ENCODE assay signal across 8 cellular contexts in the genomic region with DNA sequence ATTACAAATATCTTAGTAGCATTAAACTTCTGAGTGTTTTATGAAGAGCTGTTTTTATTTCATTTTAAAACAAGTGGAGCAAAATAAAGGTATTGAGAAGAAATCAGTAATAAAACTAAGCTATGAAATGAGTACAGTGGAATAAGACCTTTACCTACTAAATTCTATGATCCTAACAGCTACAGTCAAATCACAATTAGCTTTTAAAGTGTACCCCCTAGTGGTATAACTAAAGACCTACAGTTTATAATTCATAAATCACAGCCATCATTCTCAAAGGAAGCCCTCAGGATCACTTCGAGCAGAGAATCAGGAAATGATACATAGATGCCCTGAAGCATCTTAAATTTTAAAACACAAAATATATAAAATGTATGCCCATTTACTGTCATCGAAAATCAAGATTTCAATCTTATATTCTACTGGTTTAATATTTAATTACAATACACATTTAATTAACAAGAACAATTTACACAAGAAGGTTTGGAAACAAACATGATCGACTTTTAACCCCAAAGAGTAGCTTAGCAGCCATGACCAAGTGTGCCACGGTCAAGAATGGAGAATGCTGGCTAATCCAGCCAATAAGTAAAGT. TPM values are rescaled to one million over a fixed set of nuclear protein-coding genes. Genes with fewer than 3 reads are reported as not detected.
A peak's percentile ranks its signal among the peaks of the same experiment; 100 is the strongest.
DNase-seq lines count a peak whose midpoint lies in the region; ATAC-seq and TF ChIP-seq lines count a peak whose summit lies in the region.

No MANE protein-coding gene starts in this region.

- DNase-seq in DMS114 treated with DMSO at 0.1 percent for 48 hours (lab: John Stamatoyannopoulos, UW; ENCODE audit: unreplicated experiment) (peak; percentile 33), RWPE2 (ENCODE audit: low spot score) (no peak), esophagus squamous epithelium (lab: John Stamatoyannopoulos, UW) (no peak), islet precursor cell (no peak)
- no peak for DNase-seq in activated CD4-positive, alpha-beta T cell treated with anti-CD3 and anti-CD28 coated beads, Interleukin-2, amount 50 U/mL, for 1 hour

- H3K27me3 ChIP-seq in RWPE2 (ENCODE audit: insufficient read depth, poor library complexity, severe bottlenecking) (no peaks in the 10 kb centered on the region), esophagus squamous epithelium (no peaks in the 10 kb centered on the region), parathyroid adenoma (ENCODE audit: control insufficient read depth, insufficient read depth, low read length) (no peaks in the 10 kb centered on the region)

- H2AFZ ChIP-seq in parathyroid adenoma, result no peak overlapping the region

- H3K4me1 ChIP-seq in RWPE2 (ENCODE audit: insufficient read depth, poor library complexity, severe bottlenecking) (peaks cover 18% of the 10 kb centered on the region), esophagus squamous epithelium (peaks cover 0 to 11% (median 3%) of the 10 kb centered on the region in 3 donors), parathyroid adenoma (no peaks in the 10 kb centered on the region)

- WGBS in esophagus squamous epithelium, 2 donors, result 57 to 58% methylated on average over 4 of the region's 4 CpGs

- H3K9me3 ChIP-seq in RWPE2 (ENCODE audit: severe bottlenecking) (no peaks in the 10 kb centered on the region), esophagus squamous epithelium (no peaks in the 10 kb centered on the region), parathyroid adenoma (ENCODE audit: control insufficient read depth, low read length) (no peaks in the 10 kb centered on the region)

- H3K79me2 ChIP-seq in parathyroid adenoma, result no peaks in the 10 kb centered on the region

- intact Hi-C loops in esophagus squamous epithelium (cut with DNase I), result no loop called here

- H3K4me2 ChIP-seq in parathyroid adenoma (ENCODE audit: low read length), result no peak overlapping the region

- no peak for TF ChIP-seq POLR2A in esophagus squamous epithelium (IDR thresholded peaks at IDR 0.05)

- TF ChIP-seq CTCF in RWPE2 (IDR thresholded peaks at IDR 0.05; ENCODE audit: poor library complexity, severe bottlenecking) (peak; percentile 97), esophagus squamous epithelium (IDR thresholded peaks at IDR 0.05) (peak in 5 of 6 experiments; percentile 48 to 73 (median 66)), parathyroid adenoma (IDR thresholded peaks at IDR 0.05) (peak; percentile 70)

- H3K9ac ChIP-seq in parathyroid adenoma, result no peak overlapping the region

- peaks cover 100% of the 10 kb centered on the region for H3K36me3 ChIP-seq in RWPE2 (ENCODE audit: low read depth)
- H3K36me3 ChIP-seq in esophagus squamous epithelium, result peaks cover 7 to 96% (median 29%) of the 10 kb centered on the region in 3 donors
- H3K36me3 ChIP-seq in parathyroid adenoma (ENCODE audit: control insufficient read depth, insufficient read depth, low read length), result no peaks in the 10 kb centered on the region

- ATAC-seq in GM19463 (IDR thresholded peaks at IDR 0.05; ENCODE audit: unreplicated experiment) (peak; percentile 75), HG03520 (IDR thresholded peaks at IDR 0.05; ENCODE audit: unreplicated experiment) (peak; percentile 77), RWPE2 (ENCODE audit: low read depth) (peak; percentile 73)

- peak overlapping the region; percentile 43 for H3K27ac ChIP-seq in RWPE2 (ENCODE audit: poor library complexity, severe bottlenecking)
- H3K27ac ChIP-seq in esophagus squamous epithelium, result peak overlapping the region in 1 of 4 donors; percentile 4
- H3K27ac ChIP-seq in parathyroid adenoma, result no peak overlapping the region

- H3K4me3 ChIP-seq in RWPE2 (ENCODE audit: severe bottlenecking), result no peak overlapping the region
- H3K4me3 ChIP-seq in esophagus squamous epithelium, result no peak overlapping the region
- H3K4me3 ChIP-seq in parathyroid adenoma (ENCODE audit: low read depth, low read length), result no peak overlapping the region

RNA-seq across cellular contexts. Expression of a gene that starts 12.3 kb away (rescaled TPM):
- total RNA-seq in esophagus squamous epithelium, result 10 to 100 TPM; 42.0 to 77.6 (median 54.1) TPM
